ENCODE assay signal across 1 cellular context in the genomic region with DNA sequence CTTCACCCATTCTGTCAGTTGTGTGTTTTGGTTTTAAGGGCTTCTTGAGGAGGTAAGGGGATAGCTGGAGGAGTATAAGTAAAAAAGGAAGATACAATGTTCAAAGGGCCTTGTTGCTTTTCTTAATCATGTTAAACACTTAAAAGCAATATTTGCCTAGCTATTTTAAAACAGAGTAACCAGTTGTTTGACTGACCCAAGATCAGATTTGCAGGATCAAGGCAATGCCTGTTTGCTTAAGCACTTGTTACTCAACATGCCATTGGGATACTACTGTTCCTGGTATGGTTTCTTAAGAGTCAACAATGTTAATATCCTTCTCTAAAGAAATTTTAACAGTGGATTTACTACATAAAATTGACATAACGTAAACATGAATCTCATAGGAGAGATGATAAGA.
TF ChIP-seq lines count a peak whose summit lies in the region.

No MANE protein-coding gene starts in this region.

TF ChIP-seq in HepG2, 621 proteins besides CTCF, POLR2A, EP300 and RAD21 (continues in another document):
- no peak for TF ChIP-seq ZNF292 (CRISPR knock-in tag; IDR thresholded peaks at IDR 0.05; ENCODE audit: borderline replicate concordance, low read depth)
- TF ChIP-seq, protein P1, sequence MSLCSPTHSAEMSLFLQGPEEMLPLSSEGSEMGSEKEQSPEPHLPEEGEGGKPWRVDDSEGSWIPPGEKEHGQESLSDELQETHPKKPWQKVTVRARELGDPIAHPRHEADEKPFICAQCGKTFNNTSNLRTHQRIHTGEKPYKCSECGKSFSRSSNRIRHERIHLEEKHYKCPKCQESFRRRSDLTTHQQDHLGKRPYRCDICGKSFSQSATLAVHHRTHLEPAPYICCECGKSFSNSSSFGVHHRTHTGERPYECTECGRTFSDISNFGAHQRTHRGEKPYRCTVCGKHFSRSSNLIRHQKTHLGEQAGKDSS (CRISPR knock-in tag; IDR thresholded peaks at IDR 0.05; ENCODE audit: borderline replicate concordance, low read depth), result no peak
- no peak for TF ChIP-seq NFKBIZ (CRISPR knock-in tag; IDR thresholded peaks at IDR 0.05)
- no peak for TF ChIP-seq PCBP1 (IDR thresholded peaks at IDR 0.05; ENCODE audit: borderline replicate concordance, low read depth, low read length)
- TF ChIP-seq IRX3 (CRISPR knock-in tag; IDR thresholded peaks at IDR 0.05; ENCODE audit: borderline replicate concordance, low read depth), result no peak
- 0 out of 2 replicates have a peak, but pooled peaks have one; percentile 38 for TF ChIP-seq CEBPG (CRISPR knock-in tag; IDR thresholded peaks at IDR 0.05)
- peak; percentile 62; the same call in 1 of the 2 replicates for TF ChIP-seq TCF7 (IDR thresholded peaks at IDR 0.05; ENCODE audit: low read depth)
- TF ChIP-seq NBN (conservative IDR thresholded peaks at IDR 0.05), result no peak
- peak; percentile 71; the same call in 1 of the 2 replicates for TF ChIP-seq ISL2 (CRISPR knock-in tag; IDR thresholded peaks at IDR 0.05)
- no peak for TF ChIP-seq MEIS2 (CRISPR knock-in tag; IDR thresholded peaks at IDR 0.05)
- no peak for TF ChIP-seq CENPX (CRISPR knock-in tag; IDR thresholded peaks at IDR 0.05)
- no peak for TF ChIP-seq DPF2 (CRISPR knock-in tag; IDR thresholded peaks at IDR 0.05; ENCODE audit: borderline replicate concordance, low read depth)
- TF ChIP-seq, protein P2, sequence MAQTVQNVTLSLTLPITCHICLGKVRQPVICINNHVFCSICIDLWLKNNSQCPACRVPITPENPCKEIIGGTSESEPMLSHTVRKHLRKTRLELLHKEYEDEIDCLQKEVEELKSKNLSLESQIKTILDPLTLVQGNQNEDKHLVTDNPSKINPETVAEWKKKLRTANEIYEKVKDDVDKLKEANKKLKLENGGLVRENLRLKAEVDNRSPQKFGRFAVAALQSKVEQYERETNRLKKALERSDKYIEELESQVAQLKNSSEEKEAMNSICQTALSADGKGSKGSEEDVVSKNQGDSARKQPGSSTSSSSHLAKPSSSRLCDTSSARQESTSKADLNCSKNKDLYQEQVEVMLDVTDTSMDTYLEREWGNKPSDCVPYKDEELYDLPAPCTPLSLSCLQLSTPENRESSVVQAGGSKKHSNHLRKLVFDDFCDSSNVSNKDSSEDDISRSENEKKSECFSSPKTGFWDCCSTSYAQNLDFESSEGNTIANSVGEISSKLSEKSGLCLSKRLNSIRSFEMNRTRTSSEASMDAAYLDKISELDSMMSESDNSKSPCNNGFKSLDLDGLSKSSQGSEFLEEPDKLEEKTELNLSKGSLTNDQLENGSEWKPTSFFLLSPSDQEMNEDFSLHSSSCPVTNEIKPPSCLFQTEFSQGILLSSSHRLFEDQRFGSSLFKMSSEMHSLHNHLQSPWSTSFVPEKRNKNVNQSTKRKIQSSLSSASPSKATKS (CRISPR knock-in tag; IDR thresholded peaks at IDR 0.05), result no peak
- TF ChIP-seq, protein P3, sequence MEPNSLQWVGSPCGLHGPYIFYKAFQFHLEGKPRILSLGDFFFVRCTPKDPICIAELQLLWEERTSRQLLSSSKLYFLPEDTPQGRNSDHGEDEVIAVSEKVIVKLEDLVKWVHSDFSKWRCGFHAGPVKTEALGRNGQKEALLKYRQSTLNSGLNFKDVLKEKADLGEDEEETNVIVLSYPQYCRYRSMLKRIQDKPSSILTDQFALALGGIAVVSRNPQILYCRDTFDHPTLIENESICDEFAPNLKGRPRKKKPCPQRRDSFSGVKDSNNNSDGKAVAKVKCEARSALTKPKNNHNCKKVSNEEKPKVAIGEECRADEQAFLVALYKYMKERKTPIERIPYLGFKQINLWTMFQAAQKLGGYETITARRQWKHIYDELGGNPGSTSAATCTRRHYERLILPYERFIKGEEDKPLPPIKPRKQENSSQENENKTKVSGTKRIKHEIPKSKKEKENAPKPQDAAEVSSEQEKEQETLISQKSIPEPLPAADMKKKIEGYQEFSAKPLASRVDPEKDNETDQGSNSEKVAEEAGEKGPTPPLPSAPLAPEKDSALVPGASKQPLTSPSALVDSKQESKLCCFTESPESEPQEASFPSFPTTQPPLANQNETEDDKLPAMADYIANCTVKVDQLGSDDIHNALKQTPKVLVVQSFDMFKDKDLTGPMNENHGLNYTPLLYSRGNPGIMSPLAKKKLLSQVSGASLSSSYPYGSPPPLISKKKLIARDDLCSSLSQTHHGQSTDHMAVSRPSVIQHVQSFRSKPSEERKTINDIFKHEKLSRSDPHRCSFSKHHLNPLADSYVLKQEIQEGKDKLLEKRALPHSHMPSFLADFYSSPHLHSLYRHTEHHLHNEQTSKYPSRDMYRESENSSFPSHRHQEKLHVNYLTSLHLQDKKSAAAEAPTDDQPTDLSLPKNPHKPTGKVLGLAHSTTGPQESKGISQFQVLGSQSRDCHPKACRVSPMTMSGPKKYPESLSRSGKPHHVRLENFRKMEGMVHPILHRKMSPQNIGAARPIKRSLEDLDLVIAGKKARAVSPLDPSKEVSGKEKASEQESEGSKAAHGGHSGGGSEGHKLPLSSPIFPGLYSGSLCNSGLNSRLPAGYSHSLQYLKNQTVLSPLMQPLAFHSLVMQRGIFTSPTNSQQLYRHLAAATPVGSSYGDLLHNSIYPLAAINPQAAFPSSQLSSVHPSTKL (CRISPR knock-in tag; IDR thresholded peaks at IDR 0.05), result peak; percentile 33; the same call in 1 of the 2 replicates
- TF ChIP-seq, protein P4, sequence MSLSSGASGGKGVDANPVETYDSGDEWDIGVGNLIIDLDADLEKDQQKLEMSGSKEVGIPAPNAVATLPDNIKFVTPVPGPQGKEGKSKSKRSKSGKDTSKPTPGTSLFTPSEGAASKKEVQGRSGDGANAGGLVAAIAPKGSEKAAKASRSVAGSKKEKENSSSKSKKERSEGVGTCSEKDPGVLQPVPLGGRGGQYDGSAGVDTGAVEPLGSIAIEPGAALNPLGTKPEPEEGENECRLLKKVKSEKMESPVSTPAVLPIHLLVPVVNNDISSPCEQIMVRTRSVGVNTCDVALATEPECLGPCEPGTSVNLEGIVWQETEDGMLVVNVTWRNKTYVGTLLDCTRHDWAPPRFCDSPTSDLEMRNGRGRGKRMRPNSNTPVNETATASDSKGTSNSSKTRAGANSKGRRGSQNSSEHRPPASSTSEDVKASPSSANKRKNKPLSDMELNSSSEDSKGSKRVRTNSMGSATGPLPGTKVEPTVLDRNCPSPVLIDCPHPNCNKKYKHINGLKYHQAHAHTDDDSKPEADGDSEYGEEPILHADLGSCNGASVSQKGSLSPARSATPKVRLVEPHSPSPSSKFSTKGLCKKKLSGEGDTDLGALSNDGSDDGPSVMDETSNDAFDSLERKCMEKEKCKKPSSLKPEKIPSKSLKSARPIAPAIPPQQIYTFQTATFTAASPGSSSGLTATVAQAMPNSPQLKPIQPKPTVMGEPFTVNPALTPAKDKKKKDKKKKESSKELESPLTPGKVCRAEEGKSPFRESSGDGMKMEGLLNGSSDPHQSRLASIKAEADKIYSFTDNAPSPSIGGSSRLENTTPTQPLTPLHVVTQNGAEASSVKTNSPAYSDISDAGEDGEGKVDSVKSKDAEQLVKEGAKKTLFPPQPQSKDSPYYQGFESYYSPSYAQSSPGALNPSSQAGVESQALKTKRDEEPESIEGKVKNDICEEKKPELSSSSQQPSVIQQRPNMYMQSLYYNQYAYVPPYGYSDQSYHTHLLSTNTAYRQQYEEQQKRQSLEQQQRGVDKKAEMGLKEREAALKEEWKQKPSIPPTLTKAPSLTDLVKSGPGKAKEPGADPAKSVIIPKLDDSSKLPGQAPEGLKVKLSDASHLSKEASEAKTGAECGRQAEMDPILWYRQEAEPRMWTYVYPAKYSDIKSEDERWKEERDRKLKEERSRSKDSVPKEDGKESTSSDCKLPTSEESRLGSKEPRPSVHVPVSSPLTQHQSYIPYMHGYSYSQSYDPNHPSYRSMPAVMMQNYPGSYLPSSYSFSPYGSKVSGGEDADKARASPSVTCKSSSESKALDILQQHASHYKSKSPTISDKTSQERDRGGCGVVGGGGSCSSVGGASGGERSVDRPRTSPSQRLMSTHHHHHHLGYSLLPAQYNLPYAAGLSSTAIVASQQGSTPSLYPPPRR (CRISPR knock-in tag; IDR thresholded peaks at IDR 0.05; ENCODE audit: borderline replicate concordance), result no peak
- no peak for TF ChIP-seq ZNF749 (CRISPR knock-in tag; IDR thresholded peaks at IDR 0.05; ENCODE audit: borderline replicate concordance)
- TF ChIP-seq, protein P5, sequence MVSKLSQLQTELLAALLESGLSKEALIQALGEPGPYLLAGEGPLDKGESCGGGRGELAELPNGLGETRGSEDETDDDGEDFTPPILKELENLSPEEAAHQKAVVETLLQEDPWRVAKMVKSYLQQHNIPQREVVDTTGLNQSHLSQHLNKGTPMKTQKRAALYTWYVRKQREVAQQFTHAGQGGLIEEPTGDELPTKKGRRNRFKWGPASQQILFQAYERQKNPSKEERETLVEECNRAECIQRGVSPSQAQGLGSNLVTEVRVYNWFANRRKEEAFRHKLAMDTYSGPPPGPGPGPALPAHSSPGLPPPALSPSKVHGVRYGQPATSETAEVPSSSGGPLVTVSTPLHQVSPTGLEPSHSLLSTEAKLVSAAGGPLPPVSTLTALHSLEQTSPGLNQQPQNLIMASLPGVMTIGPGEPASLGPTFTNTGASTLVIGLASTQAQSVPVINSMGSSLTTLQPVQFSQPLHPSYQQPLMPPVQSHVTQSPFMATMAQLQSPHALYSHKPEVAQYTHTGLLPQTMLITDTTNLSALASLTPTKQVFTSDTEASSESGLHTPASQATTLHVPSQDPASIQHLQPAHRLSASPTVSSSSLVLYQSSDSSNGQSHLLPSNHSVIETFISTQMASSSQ (IDR thresholded peaks at IDR 0.05; ENCODE audit: low read depth), result no peak
- TF ChIP-seq, protein P5 (CRISPR knock-in tag; IDR thresholded peaks at IDR 0.05; ENCODE audit: borderline replicate concordance), result no peak
- TF ChIP-seq ZNF34 (CRISPR knock-in tag; IDR thresholded peaks at IDR 0.05; ENCODE audit: borderline replicate concordance), result no peak
- TF ChIP-seq FOXP1 (IDR thresholded peaks at IDR 0.05), result no peak
- peak; percentile 24; the same call in 1 of the 2 replicates for TF ChIP-seq FOXP1 (CRISPR knock-in tag; IDR thresholded peaks at IDR 0.05)
- TF ChIP-seq ZFP36 (IDR thresholded peaks at IDR 0.05; ENCODE audit: borderline replicate concordance, low read depth, low read length, partially characterized antibody), result no peak
- TF ChIP-seq NR2F6 (IDR thresholded peaks at IDR 0.05), result no peak
- TF ChIP-seq NR2F6 (CRISPR knock-in tag; IDR thresholded peaks at IDR 0.05), result no peak
- no peak for TF ChIP-seq ZC3H4 (CRISPR knock-in tag; IDR thresholded peaks at IDR 0.05; ENCODE audit: borderline replicate concordance)
- TF ChIP-seq ZNF766 (CRISPR knock-in tag; IDR thresholded peaks at IDR 0.05; ENCODE audit: borderline replicate concordance), result no peak
- no peak for TF ChIP-seq ZNF20 (CRISPR knock-in tag; IDR thresholded peaks at IDR 0.05)
- TF ChIP-seq KLF13 (CRISPR knock-in tag; IDR thresholded peaks at IDR 0.05), result no peak
- no peak for TF ChIP-seq ZNF891 (CRISPR knock-in tag; IDR thresholded peaks at IDR 0.05)
- TF ChIP-seq BCL6 (CRISPR knock-in tag; IDR thresholded peaks at IDR 0.05), result peak; percentile 13; the same call in 1 of the 2 replicates
- TF ChIP-seq CCAR2 (optimal IDR thresholded peaks at IDR 0.05; ENCODE audit: low read depth, low read length), result no peak
- TF ChIP-seq AHR (CRISPR knock-in tag; IDR thresholded peaks at IDR 0.05), result no peak
- no peak for TF ChIP-seq CHCHD3 (CRISPR knock-in tag; IDR thresholded peaks at IDR 0.05)
- TF ChIP-seq ZBTB20 (CRISPR knock-in tag; IDR thresholded peaks at IDR 0.05; ENCODE audit: borderline replicate concordance, low read depth), result no peak
- no peak for TF ChIP-seq CEBPZ (IDR thresholded peaks at IDR 0.05; ENCODE audit: low read length)
- TF ChIP-seq PHF8 (CRISPR knock-in tag; IDR thresholded peaks at IDR 0.05), result no peak
- no peak for TF ChIP-seq ZBTB1 (CRISPR knock-in tag; IDR thresholded peaks at IDR 0.05; ENCODE audit: borderline replicate concordance)
- no peak for TF ChIP-seq RFX1 (IDR thresholded peaks at IDR 0.05)
- TF ChIP-seq ZSCAN29 (CRISPR knock-in tag; conservative IDR thresholded peaks at IDR 0.05), result no peak
- no peak for TF ChIP-seq FOXA1 (IDR thresholded peaks at IDR 0.05)
- peak; percentile 69 for TF ChIP-seq FOXA1 (CRISPR knock-in tag; IDR thresholded peaks at IDR 0.05)
- no peak for TF ChIP-seq TBL1XR1 (IDR thresholded peaks at IDR 0.05; ENCODE audit: borderline replicate concordance, low read length, partially characterized antibody)
- TF ChIP-seq GATAD2A (CRISPR knock-in tag; IDR thresholded peaks at IDR 0.05), result peak; percentile 51
- TF ChIP-seq ZBTB7B (CRISPR knock-in tag; IDR thresholded peaks at IDR 0.05), result no peak
- TF ChIP-seq FOXO1 (CRISPR knock-in tag; IDR thresholded peaks at IDR 0.05), result no peak
- no peak for TF ChIP-seq HOXD1 (CRISPR knock-in tag; IDR thresholded peaks at IDR 0.05)
- TF ChIP-seq ZNF136 (CRISPR knock-in tag; IDR thresholded peaks at IDR 0.05; ENCODE audit: low read depth), result no peak
- peak; percentile 42 for TF ChIP-seq HNF4A (CRISPR knock-in tag; IDR thresholded peaks at IDR 0.05)
